ENCODE assay signal across 18 cellular contexts in the genomic region with DNA sequence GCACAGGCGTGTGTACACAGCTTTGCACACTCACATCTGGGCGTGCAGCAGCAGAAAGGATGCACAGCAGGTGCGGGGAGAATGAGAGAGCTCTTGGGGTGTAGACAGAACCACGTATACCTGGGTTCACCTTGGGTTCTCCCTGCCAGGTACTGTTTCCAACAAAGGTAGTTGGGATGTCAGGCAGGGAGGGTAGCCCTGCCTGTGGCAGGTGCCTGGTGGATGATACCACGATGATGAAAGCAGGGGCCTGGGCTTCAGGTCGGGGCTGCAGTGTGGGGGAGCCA. TPM values are rescaled to one million over a fixed set of nuclear protein-coding genes. Genes with fewer than 3 reads are reported as not detected.
A peak's percentile ranks its signal among the peaks of the same experiment; 100 is the strongest.
DNase-seq lines count a peak whose midpoint lies in the region; ATAC-seq and TF ChIP-seq lines count a peak whose summit lies in the region.
"Had no signal": no experiment of that assay in that cellular context is flagged by ENCODE, and none has a peak within 500 bp of the region (broad histone marks: within the 10 kb centered on the region; RNA-seq: fewer than 3 reads in every experiment).

No MANE protein-coding gene starts in this region.

- CTCF ChIA-PET in CD4-positive, alpha-beta T cell (lab: Charles Lee): interaction anchor here (1.2 to 5.2 kb wide), 2 partner anchors 22 to 24 kb away, joined by 3 to 30 read pairs; no protein-coding TSS in a partner anchor

- no peak for TF ChIP-seq CTCF in CD4-positive, alpha-beta T cell (IDR thresholded peaks at IDR 0.05)
- no peak for TF ChIP-seq CTCF in ascending aorta (IDR thresholded peaks at IDR 0.05)

- intact Hi-C loops in CD4-positive, alpha-beta T cell (cut with DNase I, micrococcal nuclease): loop anchor here in 1 of 2 experiments (5.0 to 10.0 kb wide), 4 partner anchors 207 to 1115 kb away; a partner anchor contains a TSS
- intact Hi-C loops in ascending aorta (cut with DNase I): loop anchor here (5.0 kb wide), 2 partner anchors 107 to 232 kb away; a partner anchor contains a TSS
- intact Hi-C loops in sciatic nerve (cut with DNase I): no loop called here

- H3K36me3 Mint-ChIP-seq in CD4-positive, alpha-beta T cell (ENCODE audit: low read depth): no peaks in the 10 kb centered on the region

- H3K4me2 ChIP-seq in BLaER1 treated with 17β-estradiol and CSF1 and Interleukin-3, amounts not matched to agents 10 nM and 100 nM: peak overlapping the region; percentile 92 to 100 (median 98)

- no peaks in the 10 kb centered on the region for H3K36me3 ChIP-seq in BLaER1 treated with 17β-estradiol and CSF1 and Interleukin-3, amounts not matched to agents 10 nM and 100 nM
- no peaks in the 10 kb centered on the region for H3K36me3 ChIP-seq in ascending aorta
- H3K36me3 ChIP-seq in skeletal muscle tissue (ENCODE audit: control insufficient read depth in 3 of 3, insufficient read depth in 3 of 3, low read length in 3 of 3): no peaks in the 10 kb centered on the region

- peak overlapping the region; percentile 63 for H3K4me3 Mint-ChIP-seq in CD4-positive, alpha-beta T cell

- H3K4me1 ChIP-seq in BLaER1 treated with 17β-estradiol and CSF1 and Interleukin-3, amounts not matched to agents 10 nM and 100 nM: peaks cover 80 to 97% (median 95%) of the 10 kb centered on the region in 10 experiments
- peaks cover 46 to 72% of the 10 kb centered on the region in 2 donors for H3K4me1 ChIP-seq in ascending aorta
- peaks cover 64 to 73% (median 72%) of the 10 kb centered on the region in 3 donors for H3K4me1 ChIP-seq in skeletal muscle tissue (ENCODE audit: control insufficient read depth in 3 of 3, insufficient read depth in 3 of 3, low read length in 3 of 3)

- H3K9me3 ChIP-seq in BLaER1 treated with 17β-estradiol and CSF1 and Interleukin-3, amounts not matched to agents 10 nM and 100 nM (replicated peaks in 1 of 11): no peaks in the 10 kb centered on the region
- H3K9me3 ChIP-seq in CD4-positive, alpha-beta T cell (ENCODE audit: control insufficient read depth, low read length): no peaks in the 10 kb centered on the region
- no peaks in the 10 kb centered on the region for H3K9me3 ChIP-seq in ascending aorta
- H3K9me3 ChIP-seq in skeletal muscle tissue (ENCODE audit: control insufficient read depth in 3 of 3, low read length in 3 of 3): no peaks in the 10 kb centered on the region
- H3K9me3 ChIP-seq: testis had no signal

- peak overlapping the region; percentile 52 for H3K27ac Mint-ChIP-seq in CD4-positive, alpha-beta T cell

- H3K27me3 Mint-ChIP-seq in CD4-positive, alpha-beta T cell: no peaks in the 10 kb centered on the region

- DNase-seq in CD4-positive, alpha-beta T cell: no peak
- DNase-seq in ascending aorta (ENCODE audit: low spot score in 2 of 2) (no peak), sciatic nerve (ENCODE audit: low spot score) (no peak), NCI-H2196 treated with DMSO at 0.1 percent for 48 hours (lab: John Stamatoyannopoulos, UW; ENCODE audit: unreplicated experiment) (no peak)
- DNase-seq in central memory CD4-positive, alpha-beta T cell: no peak
- DNase-seq: DMS 273 treated with DMSO at 0.1 percent for 48 hours; effector CD8-positive, alpha-beta T cell; GDM1; GOT3; NCI-H2029; NCI-H510A treated with DMSO at 0.1 percent for 48 hours; SHP77; testis had no signal

- POLR2A ChIA-PET in CD4-positive, alpha-beta T cell (lab: Charles Lee): interaction anchor here (7.2 kb wide), 1 partner anchor 8 kb away, joined by 180 read pairs; a partner anchor contains a TSS

- peak overlapping the region in 10 of 11 experiments; percentile 22 to 91 (median 86); a peak in 12 of 22 replicates for H3K9ac ChIP-seq in BLaER1 treated with 17β-estradiol and CSF1 and Interleukin-3, amounts not matched to agents 10 nM and 100 nM
- no peak overlapping the region for H3K9ac ChIP-seq in skeletal muscle tissue (ENCODE audit: low read depth in 1 of 3, low read length in 3 of 3)

- no peaks in the 10 kb centered on the region for H4K20me1 ChIP-seq in BLaER1 treated with 17β-estradiol and CSF1 and Interleukin-3, amounts not matched to agents 10 nM and 100 nM

- ATAC-seq in CD4-positive, alpha-beta T cell (ENCODE audit: poor library complexity): no peak
- no peak for ATAC-seq in sciatic nerve
- ATAC-seq: GM12878 had no signal

- H3K27ac ChIP-seq in BLaER1 treated with 17β-estradiol and CSF1 and Interleukin-3, amounts not matched to agents 10 nM and 100 nM: peak overlapping the region in 9 of 11 experiments; percentile 19 to 98 (median 92); a peak in 13 of 22 replicates
- no peak overlapping the region for H3K27ac ChIP-seq in CD4-positive, alpha-beta T cell (ENCODE audit: low read depth, low read length)
- peak overlapping the region; percentile 96 to 99 for H3K27ac ChIP-seq in ascending aorta
- peak overlapping the region; percentile 97 for H3K27ac ChIP-seq in skeletal muscle tissue (ENCODE audit: low read depth, low read length)
- H3K27ac ChIP-seq: testis had no signal

- peaks cover 57% of the 10 kb centered on the region for H3K4me1 Mint-ChIP-seq in CD4-positive, alpha-beta T cell (ENCODE audit: low read depth)

- no peaks in the 10 kb centered on the region for H3K9me3 Mint-ChIP-seq in CD4-positive, alpha-beta T cell
- H3K9me3 Mint-ChIP-seq: neural crest cell had no signal

- H3K27me3 ChIP-seq in BLaER1 treated with 17β-estradiol and CSF1 and Interleukin-3, amounts not matched to agents 10 nM and 100 nM: no peaks in the 10 kb centered on the region
- H3K27me3 ChIP-seq in CD4-positive, alpha-beta T cell (ENCODE audit: control insufficient read depth, insufficient read depth, low read length): no peaks in the 10 kb centered on the region
- H3K27me3 ChIP-seq in ascending aorta (no peaks in the 10 kb centered on the region), skeletal muscle tissue (ENCODE audit: control insufficient read depth in 3 of 3, insufficient read depth in 3 of 3, low read length in 3 of 3) (no peaks in the 10 kb centered on the region)
- H3K27me3 ChIP-seq: testis had no signal

- H3K4me3 ChIP-seq in BLaER1 treated with 17β-estradiol and CSF1 and Interleukin-3, amounts not matched to agents 10 nM and 100 nM: no peak overlapping the region; a peak in 2 of 20 replicates
- no peak overlapping the region for H3K4me3 ChIP-seq in ascending aorta
- H3K4me3 ChIP-seq in skeletal muscle tissue (ENCODE audit: low read length in 3 of 3): no peak overlapping the region
- H3K4me3 ChIP-seq: GM12878, testis had no signal

RNA-seq across cellular contexts. Expression of a gene that starts 6.5 kb away (rescaled TPM):
- 100 to 1,000 TPM; 326 to 342 TPM for total RNA-seq in CD4-positive, alpha-beta T cell
- total RNA-seq in ascending aorta (267 TPM), skeletal muscle tissue (9.9 TPM), sciatic nerve (44.8 TPM)

RNA-seq across cellular contexts. Expression of a gene that starts 24.9 kb away (rescaled TPM):
- not detected for total RNA-seq in CD4-positive, alpha-beta T cell
- total RNA-seq in ascending aorta: not detected
- not detected for total RNA-seq in skeletal muscle tissue
- 0.58 TPM for total RNA-seq in sciatic nerve
- total RNA-seq: cardiac septum had no signal

Comparison
In these comparisons a context has a peak if more than half of its experiments do, and no peak if none do; other contexts are left out.
1. H3K9ac ChIP-seq: peak in BLaER1 treated with 17β-estradiol and CSF1 and Interleukin-3, amounts not matched to agents 10 nM and 100 nM (10 of 11); none in skeletal muscle tissue (0 of 3).